In genomic region chr7:5397657-5398237, GRCh38 we compare ENCODE assay signal across 9 cellular contexts. TPM values are rescaled to one million over a fixed set of nuclear protein-coding genes. Genes with fewer than 3 reads are reported as not detected.
DNase-seq lines count a peak whose midpoint lies in the region; ATAC-seq, FAIRE-seq and TF ChIP-seq lines count a peak whose summit lies in the region.
"Had no signal": no experiment of that assay in that cellular context is flagged by ENCODE, and none has a peak within 500 bp of the region (broad histone marks: within the 10 kb centered on the region; RNA-seq: fewer than 3 reads in every experiment).

No MANE protein-coding gene starts in this region.

- H3K27me3 ChIP-seq in left ventricle myocardium inferior (ENCODE audit: low read depth) (no peaks in the 10 kb centered on the region), right cardiac atrium (ENCODE audit: control insufficient read depth, insufficient read depth) (no peaks in the 10 kb centered on the region), HepG2 (ENCODE audit: control insufficient read depth in 1 of 2, insufficient read depth in 2 of 2, low read length in 2 of 2) (no peaks in the 10 kb centered on the region), uterus (no peaks in the 10 kb centered on the region)

- POLR2A ChIA-PET in HepG2 (lab: Yijun Ruan, JAX): interaction anchor here (1.8 to 2.1 kb wide), 3 partner anchors 12 to 27 kb away, joined by 7 to 11 read pairs (median 7); no protein-coding TSS in a partner anchor

- no peaks in the 10 kb centered on the region for H3K9me3 Mint-ChIP-seq in T-helper 2 cell treated with Interferon-gamma antibody and Interleukin-4, amounts not matched to agents 5 μg/mL and 100 μg/mL, for 36 hours

- peak overlapping the region; percentile 83 for H3K4me3 Mint-ChIP-seq in T-helper 2 cell treated with Interferon-gamma antibody and Interleukin-4, amounts not matched to agents 5 μg/mL and 100 μg/mL, for 36 hours

- H3K4me3 ChIP-seq in left ventricle myocardium inferior (no peak overlapping the region), right cardiac atrium (ENCODE audit: low read length) (no peak overlapping the region), HepG2 (replicated peaks in 1 of 3; ENCODE audit: insufficient read depth in 1 of 3, low read depth in 2 of 3, low read length in 3 of 3) (no peak overlapping the region), uterus (peak overlapping the region in 1 of 2 donors; percentile 30)

- BruUV-seq in HepG2 (replicated peaks; lab: Mats Ljungman, UMichigan): no TSS peak

- intact Hi-C loops in left ventricle myocardium inferior (cut with micrococcal nuclease) (no loop called here), right cardiac atrium (cut with DNase I) (no loop called here), HepG2 (cut with micrococcal nuclease; ENCODE audit: unreplicated experiment) (no loop called here), uterus (cut with DNase I; ENCODE audit: low total_unique reads) (no loop called here)

- H3K36me3 ChIP-seq in left ventricle myocardium inferior (peaks cover 32% of the 10 kb centered on the region), HepG2 (replicated peaks in 1 of 2; ENCODE audit: control insufficient read depth in 1 of 2, insufficient read depth in 2 of 2, low read length in 2 of 2) (peaks cover 11 to 29% of the 10 kb centered on the region in 2 experiments), uterus (no peaks in the 10 kb centered on the region)

- peak overlapping the region; percentile 67 for H3K27ac ChIP-seq in left ventricle myocardium inferior (replicated peaks)
- H3K27ac ChIP-seq in right cardiac atrium (ENCODE audit: low read length): no peak overlapping the region
- no peak overlapping the region for H3K27ac ChIP-seq in HepG2 (ENCODE audit: extremely low read length, insufficient read depth, low read length)
- peak overlapping the region; percentile 86 for H3K27ac ChIP-seq in uterus

- no peak for TF ChIP-seq POLR2A in HepG2 (IDR thresholded peaks at IDR 0.05; ENCODE audit: insufficient read depth in 1 of 2, low read depth in 2 of 2, low read length in 2 of 2)
- no peak for TF ChIP-seq POLR2A in uterus (IDR thresholded peaks at IDR 0.05)

- H3K4me1 Mint-ChIP-seq in T-helper 2 cell treated with Interferon-gamma antibody and Interleukin-4, amounts not matched to agents 5 μg/mL and 100 μg/mL, for 36 hours (ENCODE audit: low read depth): peaks cover 24% of the 10 kb centered on the region

- DNase-seq in left ventricle myocardium inferior (no peak), right cardiac atrium (no peak), HepG2 (ENCODE audit: low spot score) (no peak), uterus (no peak), DMS114 treated with DMSO at 0.1 percent for 48 hours (lab: John Stamatoyannopoulos, UW; ENCODE audit: unreplicated experiment) (no peak)
- no peak for DNase-seq in T-helper 2 cell treated with Interferon-gamma antibody and Interleukin-4, amounts not matched to agents 5 μg/mL and 100 μg/mL, for 36 hours (ENCODE audit: low spot score)

- H3K79me2 ChIP-seq in HepG2 (ENCODE audit: insufficient read depth, low read length): peaks cover 49% of the 10 kb centered on the region

- no peak for TF ChIP-seq CTCF in left ventricle myocardium inferior (IDR thresholded peaks at IDR 0.05; ENCODE audit: borderline replicate concordance)
- TF ChIP-seq CTCF in HepG2 (CRISPR knock-in tag; IDR thresholded peaks at IDR 0.05): no peak
- no peak for TF ChIP-seq CTCF in uterus (IDR thresholded peaks at IDR 0.05)

- FAIRE-seq in HepG2 (lab: Jason Lieb, UNC): no peak
- FAIRE-seq: G401.6 had no signal

- ATAC-seq in right cardiac atrium (no peak), HepG2 (no peak), HG03196 (IDR thresholded peaks at IDR 0.05; ENCODE audit: unreplicated experiment) (no peak), GM19324 (IDR thresholded peaks at IDR 0.05; ENCODE audit: low FRiP score, unreplicated experiment) (no peak)

- CTCF ChIA-PET in HepG2 (lab: Yijun Ruan, JAX; ENCODE audit: low intra/inter-chr PET ratio, low total read pairs): no interaction called here

- no peaks in the 10 kb centered on the region for H3K9me3 ChIP-seq in left ventricle myocardium inferior (replicated peaks)
- no peaks in the 10 kb centered on the region for H3K9me3 ChIP-seq in right cardiac atrium (ENCODE audit: control insufficient read depth, low read length)
- no peaks in the 10 kb centered on the region for H3K9me3 ChIP-seq in HepG2 (ENCODE audit: low read length)
- no peaks in the 10 kb centered on the region for H3K9me3 ChIP-seq in uterus

- H3K4me2 ChIP-seq in HepG2 (ENCODE audit: low read depth, low read length): no peak overlapping the region

- H3K27ac Mint-ChIP-seq in T-helper 2 cell treated with Interferon-gamma antibody and Interleukin-4, amounts not matched to agents 5 μg/mL and 100 μg/mL, for 36 hours: peak overlapping the region; percentile 97

- TF ChIP-seq RAD21 in HepG2 (CRISPR knock-in tag; IDR thresholded peaks at IDR 0.05): no peak

- no peak for TF ChIP-seq EP300 in HepG2 (IDR thresholded peaks at IDR 0.05; ENCODE audit: low read depth in 2 of 2, low read length in 2 of 2)
- TF ChIP-seq EP300 in HepG2 (CRISPR knock-in tag; IDR thresholded peaks at IDR 0.05; ENCODE audit: borderline replicate concordance): no peak

- peaks cover 18% of the 10 kb centered on the region for H3K36me3 Mint-ChIP-seq in T-helper 2 cell treated with Interferon-gamma antibody and Interleukin-4, amounts not matched to agents 5 μg/mL and 100 μg/mL, for 36 hours (ENCODE audit: low read depth)

- no peak overlapping the region for H3K9ac ChIP-seq in HepG2 (ENCODE audit: insufficient read depth, low read depth, low read length)

- H3K27me3 Mint-ChIP-seq in T-helper 2 cell treated with Interferon-gamma antibody and Interleukin-4, amounts not matched to agents 5 μg/mL and 100 μg/mL, for 36 hours (ENCODE audit: low read depth): no peaks in the 10 kb centered on the region

- WGBS in right cardiac atrium: 66% methylated on average over 14 of the region's 14 CpGs
- 89% methylated on average over 13 of the region's 14 CpGs for WGBS in HepG2 (ENCODE audit: low lambda C conversion rate)

- no peak overlapping the region for H2AFZ ChIP-seq in HepG2 (ENCODE audit: low read length)

- peaks cover 52% of the 10 kb centered on the region; the same call in 1 of the 2 replicates for H4K20me1 ChIP-seq in HepG2 (ENCODE audit: insufficient read depth, low read length)

- H3K4me1 ChIP-seq in left ventricle myocardium inferior (peaks cover 23% of the 10 kb centered on the region), right cardiac atrium (ENCODE audit: control insufficient read depth, insufficient read depth, low read length) (no peaks in the 10 kb centered on the region), HepG2 (ENCODE audit: insufficient read depth, low read length) (no peaks in the 10 kb centered on the region), uterus (peaks cover 0 to 10% of the 10 kb centered on the region in 2 donors)

- in situ Hi-C loops in HepG2 (cut with HindIII; ENCODE audit: extremely low pct_ligation_motif_present, low pct_unique_long_range_greater_than_20kb): no loop called here

TF ChIP-seq in HepG2, 621 proteins besides CTCF, POLR2A, EP300 and RAD21:
- TF ChIP-seq, protein P1, sequence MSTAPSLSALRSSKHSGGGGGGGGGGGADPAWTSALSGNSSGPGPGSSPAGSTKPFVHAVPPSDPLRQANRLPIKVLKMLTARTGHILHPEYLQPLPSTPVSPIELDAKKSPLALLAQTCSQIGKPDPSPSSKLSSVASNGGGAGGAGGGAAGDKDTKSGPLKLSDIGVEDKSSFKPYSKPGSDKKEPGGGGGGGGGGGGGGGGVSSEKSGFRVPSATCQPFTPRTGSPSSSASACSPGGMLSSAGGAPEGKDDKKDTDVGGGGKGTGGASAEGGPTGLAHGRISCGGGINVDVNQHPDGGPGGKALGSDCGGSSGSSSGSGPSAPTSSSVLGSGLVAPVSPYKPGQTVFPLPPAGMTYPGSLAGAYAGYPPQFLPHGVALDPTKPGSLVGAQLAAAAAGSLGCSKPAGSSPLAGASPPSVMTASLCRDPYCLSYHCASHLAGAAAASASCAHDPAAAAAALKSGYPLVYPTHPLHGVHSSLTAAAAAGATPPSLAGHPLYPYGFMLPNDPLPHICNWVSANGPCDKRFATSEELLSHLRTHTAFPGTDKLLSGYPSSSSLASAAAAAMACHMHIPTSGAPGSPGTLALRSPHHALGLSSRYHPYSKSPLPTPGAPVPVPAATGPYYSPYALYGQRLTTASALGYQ (CRISPR knock-in tag; IDR thresholded peaks at IDR 0.05): no peak
- TF ChIP-seq POLR2G (IDR thresholded peaks at IDR 0.05; ENCODE audit: low read depth, low read length): peak; percentile 41; the same call in 1 of the 2 replicates
- no peak for TF ChIP-seq SNAPC2 (CRISPR knock-in tag; IDR thresholded peaks at IDR 0.05)

RNA-seq across cellular contexts. Expression of gene TNRC18, which starts 25.9 kb away (rescaled TPM):
- total RNA-seq in left ventricle myocardium inferior (27.7 TPM), right cardiac atrium (10 to 100 TPM; 33.1 to 46.6 (median 39.3) TPM), HepG2 (2016; rRNA removed; fragmentation: Illumina TruSeq; extraction: Trizol) (12.8 and 17.4 TPM in 2 replicates), uterus (100 to 1,000 TPM in 1 of 4 donors, 10 to 100 TPM in 3; 28.2 to 179 (median 62.1) TPM)
- polyA plus RNA-seq in right cardiac atrium (38.9 TPM), HepG2 (2011; rRNA removed) (10.9 and 11.7 TPM in 2 replicates)
- 4.9 and 7.1 TPM in 2 replicates for total RNA-seq in HepG2 (2016; cell fraction: cytosol; rRNA removed; fragmentation: Illumina TruSeq; extraction: Trizol; ENCODE audit: low read depth)
- total RNA-seq in HepG2 (2016; cell fraction: insoluble cytoplasmic fraction; rRNA removed; fragmentation: Illumina TruSeq; extraction: Trizol): 12.8 and 21.5 TPM in 2 replicates
- total RNA-seq in HepG2 (2016; cell fraction: membrane; rRNA removed; fragmentation: Illumina TruSeq; extraction: Trizol): 4.9 and 5.6 TPM in 2 replicates
- 28.3 and 34.0 TPM in 2 replicates for total RNA-seq in HepG2 (2016; cell fraction: nucleus; rRNA removed; fragmentation: Illumina TruSeq; extraction: Trizol)
- polyA plus RNA-seq in HepG2 (2011; cell fraction: cytosol; rRNA removed): 8.6 and 11.8 TPM in 2 replicates
- polyA plus RNA-seq in HepG2 (2011; cell fraction: nucleus; rRNA removed): 65.7 and 102 TPM in 2 replicates
- polyA plus RNA-seq in HepG2 (2012): 40.6 and 53.7 TPM in 2 replicates
- 0.71 and 1.3 TPM in 2 replicates for polyA plus RNA-seq in HepG2 (2016; cell fraction: cytosol; fragmentation: Illumina TruSeq; extraction: Trizol; ENCODE audit: low read depth)
- polyA plus RNA-seq in HepG2 (2016; cell fraction: insoluble cytoplasmic fraction; fragmentation: Illumina TruSeq; extraction: Trizol; ENCODE audit: low read depth): 16.6 and 19.8 TPM in 2 replicates
- 0.82 and 1.2 TPM in 2 replicates for polyA plus RNA-seq in HepG2 (2016; cell fraction: membrane; fragmentation: Illumina TruSeq; extraction: Trizol; ENCODE audit: low read depth)
- polyA plus RNA-seq in HepG2 (2016; cell fraction: nucleus; fragmentation: Illumina TruSeq; extraction: Trizol; ENCODE audit: insufficient read depth, low read depth): 58.8 and 59.2 TPM in 2 replicates
- 11.2 and 51.4 TPM in 2 replicates for polyA minus RNA-seq in HepG2 (2011; rRNA and poly(A)+ RNA removed; ENCODE audit: low replicate concordance)
- 44.7 and 49.3 TPM in 2 replicates for polyA minus RNA-seq in HepG2 (2011; cell fraction: cytosol; rRNA and poly(A)+ RNA removed)
- polyA minus RNA-seq in HepG2 (2011; cell fraction: nucleus; rRNA and poly(A)+ RNA removed): 49.2 and 54.8 TPM in 2 replicates

Comparison
In these comparisons a context has a peak if more than half of its experiments do, and no peak if none do; other contexts are left out.
1. H3K27ac ChIP-seq: peak in left ventricle myocardium inferior (single experiment) and uterus (2 of 2); none in right cardiac atrium (single experiment) and HepG2 (single experiment).